In genomic region chr6:35919085-35919826, GRCh38 we compare ENCODE assay signal across 8 cellular contexts. TPM values are rescaled to one million over a fixed set of nuclear protein-coding genes. Genes with fewer than 3 reads are reported as not detected.
DNase-seq lines count a peak whose midpoint lies in the region; ATAC-seq lines count a peak whose summit lies in the region.

No MANE protein-coding gene starts in this region.

- H3K9me3 ChIP-seq in Karpas-422 (ENCODE audit: low read length) (no peaks in the 10 kb centered on the region), iPS-15b (ENCODE audit: control insufficient read depth, insufficient read depth, low read length) (no peaks in the 10 kb centered on the region)

- H3K4me1 ChIP-seq in Karpas-422 (ENCODE audit: low read length) (peaks cover 29% of the 10 kb centered on the region), iPS-15b (ENCODE audit: control insufficient read depth, insufficient read depth, low read length) (peaks cover 7% of the 10 kb centered on the region)

- no peaks in the 10 kb centered on the region for H3K27me3 Mint-ChIP-seq in activated T-cell treated with anti-CD3 and anti-CD28 coated beads, Interleukin-2, amount 50 U/mL, for 24 hours
- H3K27me3 Mint-ChIP-seq in activated T-helper 2 cell treated with anti-CD3 and anti-CD28 coated beads, Interferon-gamma antibody, Interleukin-2, Interleukin-4, amounts not matched to agents 10 μg/mL and 5 μg/mL and 100 μg/mL, durations not matched to agents 14 hours and 24 hours and 36 hours (ENCODE audit: low read depth): no peaks in the 10 kb centered on the region

- no peaks in the 10 kb centered on the region for H3K9me2 ChIP-seq in Karpas-422 (replicated peaks; ENCODE audit: insufficient read depth, low read length)

- DNase-seq in activated T-cell treated with anti-CD3 and anti-CD28 coated beads, Interleukin-2, amount 50 U/mL, for 24 hours: no peak
- DNase-seq in activated T-cell treated with anti-CD3 and anti-CD28 coated beads for 4 hours (no peak), Karpas-422 (peak; percentile 69), mesenteric fat pad (ENCODE audit: low spot score) (no peak), NCI-H2196 treated with DMSO at 0.1 percent for 48 hours (lab: John Stamatoyannopoulos, UW; ENCODE audit: unreplicated experiment) (no peak)
- no peak for DNase-seq in activated T-helper 2 cell treated with anti-CD3 and anti-CD28 coated beads, Interferon-gamma antibody, Interleukin-2, Interleukin-4, amounts not matched to agents 10 μg/mL and 5 μg/mL and 100 μg/mL, durations not matched to agents 14 hours and 24 hours and 36 hours (ENCODE audit: low spot score)
- DNase-seq in stimulated activated effector memory CD8-positive, alpha-beta T cell treated with anti-CD3 and anti-CD28 coated beads, Interleukin-12 subunit alpha, Interleukin-12 subunit beta, amount 100 ng/mL, for 72 hours (ENCODE audit: low spot score in 2 of 2): no peak

- H3K27me3 ChIP-seq in Karpas-422 (ENCODE audit: low read length) (no peaks in the 10 kb centered on the region), iPS-15b (ENCODE audit: control insufficient read depth, insufficient read depth, low read length) (no peaks in the 10 kb centered on the region)

- H3K9ac ChIP-seq in Karpas-422 (ENCODE audit: low read length): peak overlapping the region; percentile 95
- no peak overlapping the region for H3K9ac ChIP-seq in iPS-15b (ENCODE audit: low read depth, low read length)

- no peaks in the 10 kb centered on the region for H3K9me3 Mint-ChIP-seq in activated T-cell treated with anti-CD3 and anti-CD28 coated beads, Interleukin-2, amount 50 U/mL, for 24 hours
- H3K9me3 Mint-ChIP-seq in activated T-helper 2 cell treated with anti-CD3 and anti-CD28 coated beads, Interferon-gamma antibody, Interleukin-2, Interleukin-4, amounts not matched to agents 10 μg/mL and 5 μg/mL and 100 μg/mL, durations not matched to agents 14 hours and 24 hours and 36 hours: no peaks in the 10 kb centered on the region
- H3K9me3 Mint-ChIP-seq in stimulated activated effector memory CD8-positive, alpha-beta T cell treated with anti-CD3 and anti-CD28 coated beads, Interleukin-12 subunit alpha, Interleukin-12 subunit beta, amount 100 ng/mL, for 72 hours: no peaks in the 10 kb centered on the region

- peaks cover 9% of the 10 kb centered on the region; the same call in 1 of the 2 replicates for H4K20me1 ChIP-seq in Karpas-422 (ENCODE audit: insufficient read depth, low read depth, low read length)

- peaks cover 59% of the 10 kb centered on the region for H3K36me3 Mint-ChIP-seq in activated T-cell treated with anti-CD3 and anti-CD28 coated beads, Interleukin-2, amount 50 U/mL, for 24 hours (ENCODE audit: low read depth)
- H3K36me3 Mint-ChIP-seq in activated T-helper 2 cell treated with anti-CD3 and anti-CD28 coated beads, Interferon-gamma antibody, Interleukin-2, Interleukin-4, amounts not matched to agents 10 μg/mL and 5 μg/mL and 100 μg/mL, durations not matched to agents 14 hours and 24 hours and 36 hours (ENCODE audit: low read depth): peaks cover 52% of the 10 kb centered on the region
- H3K36me3 Mint-ChIP-seq in stimulated activated effector memory CD8-positive, alpha-beta T cell treated with anti-CD3 and anti-CD28 coated beads, Interleukin-12 subunit alpha, Interleukin-12 subunit beta, amount 100 ng/mL, for 72 hours: peaks cover 58% of the 10 kb centered on the region

- peak overlapping the region; percentile 91 for H3K4me3 Mint-ChIP-seq in activated T-cell treated with anti-CD3 and anti-CD28 coated beads, Interleukin-2, amount 50 U/mL, for 24 hours
- H3K4me3 Mint-ChIP-seq in activated T-helper 2 cell treated with anti-CD3 and anti-CD28 coated beads, Interferon-gamma antibody, Interleukin-2, Interleukin-4, amounts not matched to agents 10 μg/mL and 5 μg/mL and 100 μg/mL, durations not matched to agents 14 hours and 24 hours and 36 hours (ENCODE audit: low read depth): peak overlapping the region; percentile 94
- peak overlapping the region; percentile 96 for H3K4me3 Mint-ChIP-seq in stimulated activated effector memory CD8-positive, alpha-beta T cell treated with anti-CD3 and anti-CD28 coated beads, Interleukin-12 subunit alpha, Interleukin-12 subunit beta, amount 100 ng/mL, for 72 hours

- H2AFZ ChIP-seq in Karpas-422 (ENCODE audit: low read length): no peak overlapping the region

- H3K79me2 ChIP-seq in Karpas-422 (ENCODE audit: low read length): peaks cover 64% of the 10 kb centered on the region

- ATAC-seq in stimulated activated effector memory CD8-positive, alpha-beta T cell treated with anti-CD3 and anti-CD28 coated beads, Interleukin-12 subunit alpha, Interleukin-12 subunit beta, amount 100 ng/mL, for 72 hours: peak; percentile 53

- intact Hi-C loops in activated T-helper 2 cell treated with anti-CD3 and anti-CD28 coated beads, Interferon-gamma antibody, Interleukin-2, Interleukin-4, amounts not matched to agents 10 μg/mL and 5 μg/mL and 100 μg/mL, durations not matched to agents 14 hours and 24 hours and 36 hours (cut with micrococcal nuclease): no loop called here

- peak overlapping the region; percentile 98 for H3K27ac Mint-ChIP-seq in activated T-cell treated with anti-CD3 and anti-CD28 coated beads, Interleukin-2, amount 50 U/mL, for 24 hours
- H3K27ac Mint-ChIP-seq in activated T-helper 2 cell treated with anti-CD3 and anti-CD28 coated beads, Interferon-gamma antibody, Interleukin-2, Interleukin-4, amounts not matched to agents 10 μg/mL and 5 μg/mL and 100 μg/mL, durations not matched to agents 14 hours and 24 hours and 36 hours: peak overlapping the region; percentile 96
- peak overlapping the region; percentile 98 for H3K27ac Mint-ChIP-seq in stimulated activated effector memory CD8-positive, alpha-beta T cell treated with anti-CD3 and anti-CD28 coated beads, Interleukin-12 subunit alpha, Interleukin-12 subunit beta, amount 100 ng/mL, for 72 hours

- peak overlapping the region; percentile 77 for H3K4me2 ChIP-seq in Karpas-422 (ENCODE audit: low read depth, low read length, poor library complexity, severe bottlenecking)

- H3K4me3 ChIP-seq in Karpas-422 (ENCODE audit: low read length) (peak overlapping the region; percentile 89), iPS-15b (ENCODE audit: low read depth, low read length) (peak overlapping the region; percentile 81)

- H3K4me1 Mint-ChIP-seq in activated T-cell treated with anti-CD3 and anti-CD28 coated beads, Interleukin-2, amount 50 U/mL, for 24 hours (ENCODE audit: low read depth): peaks cover 44% of the 10 kb centered on the region
- peaks cover 33% of the 10 kb centered on the region for H3K4me1 Mint-ChIP-seq in activated T-helper 2 cell treated with anti-CD3 and anti-CD28 coated beads, Interferon-gamma antibody, Interleukin-2, Interleukin-4, amounts not matched to agents 10 μg/mL and 5 μg/mL and 100 μg/mL, durations not matched to agents 14 hours and 24 hours and 36 hours (ENCODE audit: low read depth)
- peaks cover 39% of the 10 kb centered on the region for H3K4me1 Mint-ChIP-seq in stimulated activated effector memory CD8-positive, alpha-beta T cell treated with anti-CD3 and anti-CD28 coated beads, Interleukin-12 subunit alpha, Interleukin-12 subunit beta, amount 100 ng/mL, for 72 hours

- H3K27ac ChIP-seq in Karpas-422 (ENCODE audit: low read length): peak overlapping the region; percentile 39; the same call in 1 of the 2 replicates

- H3K36me3 ChIP-seq in Karpas-422 (ENCODE audit: insufficient read depth, low read length) (peaks cover 44% of the 10 kb centered on the region), iPS-15b (ENCODE audit: control insufficient read depth, insufficient read depth, low read length) (peaks cover 10% of the 10 kb centered on the region)

RNA-seq across cellular contexts. Expression of gene SRPK1, which starts 1.6 kb away (rescaled TPM):
- 94.4 and 104 TPM in 2 replicates for total RNA-seq in Karpas-422 (2014; rRNA removed; shearing (Covaris generic); ENCODE audit: low replicate concordance)
- total RNA-seq in activated T-helper 2 cell treated with anti-CD3 and anti-CD28 coated beads, Interferon-gamma antibody, Interleukin-2, Interleukin-4, amounts not matched to agents 10 μg/mL and 5 μg/mL and 100 μg/mL, durations not matched to agents 14 hours and 24 hours and 36 hours: 146 and 149 TPM in 2 replicates
- 32.9 TPM for total RNA-seq in mesenteric fat pad
